ENCODE assay signal across 37 cellular contexts in genomic region chr7:123004931-123005330, GRCh38. TPM values are rescaled to one million over a fixed set of nuclear protein-coding genes. Genes with fewer than 3 reads are reported as not detected.
DNase-seq lines count a peak whose midpoint lies in the region; ATAC-seq and TF ChIP-seq lines count a peak whose summit lies in the region.
"Had no signal": no experiment of that assay in that cellular context is flagged by ENCODE, and none has a peak within 500 bp of the region (broad histone marks: within the 10 kb centered on the region; RNA-seq: fewer than 3 reads in every experiment).

No MANE protein-coding gene starts in this region.

- in situ Hi-C loops in astrocyte of the spinal cord (cut with HindIII; ENCODE audit: low sequenced_read_pairs): no loop called here

- no peak for TF ChIP-seq CTCF in astrocyte of the spinal cord (IDR thresholded peaks at IDR 0.05; ENCODE audit: low read depth, low read length)
- no peak for TF ChIP-seq CTCF in retinal pigment epithelial cell (conservative IDR thresholded peaks at IDR 0.05; ENCODE audit: low read depth, low read length)

- DNase-seq in HT1080 (ENCODE audit: low read depth) (peak; percentile 66), astrocyte of the spinal cord (ENCODE audit: low read depth, low spot score) (peak; percentile 29), iris pigment epithelial cell (ENCODE audit: low read depth) (peak; percentile 79), retinal pigment epithelial cell (ENCODE audit: low read depth) (peak; percentile 2)
- DNase-seq: activated CD4-positive, alpha-beta memory T cell treated with anti-CD3 and anti-CD28 coated beads, Interleukin-2, amount 10 ng/mL, durations not matched to agents 7 days and 5 days; activated CD4-positive, alpha-beta T cell treated with anti-CD3 and anti-CD28 coated beads for 1 hour; activated CD8-positive, alpha-beta memory T cell treated with anti-CD3 and anti-CD28 coated beads, Interleukin-2, amount 50 U/mL, for 48 hours; activated naive CD4-positive, alpha-beta T cell treated with anti-CD3 and anti-CD28 coated beads, Interleukin-2, amount 50 U/mL, for 16 hours; amygdala; BE2C; CD8-positive, alpha-beta memory T cell; cortex of kidney; EL; NCI-H1417; NCI-H2029; NCI-H526 treated with DMSO at 0.1 percent for 48 hours; nephron progenitor cell; NK-92 treated with Interleukin-12 subunit alpha and Interleukin-12 subunit beta, amount 100 ng/mL, for 24 hours; pancreas; PC-9; Right ventricle myocardium superior; stimulated activated CD4-positive, alpha-beta T cell treated with anti-CD3 and anti-CD28 coated beads, Interleukin-1b, Interleukin-23, amount 100 ng/mL, for 48 hours; stimulated activated naive CD8-positive, alpha-beta T cell treated with anti-CD3 and anti-CD28 coated beads, Interleukin-15, Interleukin-2, amounts not matched to agents 100 U/mL and 50 U/mL, for 24 hours had no signal

- no peak overlapping the region for H3K4me3 ChIP-seq in astrocyte of the spinal cord (ENCODE audit: low read depth, low read length)
- H3K4me3 ChIP-seq in retinal pigment epithelial cell (ENCODE audit: low read length): no peak overlapping the region
- H3K4me3 ChIP-seq: hepatocyte, pancreas, PC-9, right atrium auricular region, vagina had no signal

- no peak for ATAC-seq in GM21515 (IDR thresholded peaks at IDR 0.05; ENCODE audit: unreplicated experiment)
- no peak for ATAC-seq in GM21423 (IDR thresholded peaks at IDR 0.05; ENCODE audit: unreplicated experiment)
- ATAC-seq in HG03457 (IDR thresholded peaks at IDR 0.05; ENCODE audit: unreplicated experiment): no peak
- no peak for ATAC-seq in HG02981 (IDR thresholded peaks at IDR 0.05; ENCODE audit: unreplicated experiment)
- ATAC-seq: esophagus mucosa; HepG2; pancreas; SK-N-SH treated with all-trans-retinoic acid at 6 μM for 48 hours; stimulated activated naive CD8-positive, alpha-beta T cell treated with anti-CD3 and anti-CD28 coated beads, Interleukin-15, Interleukin-2, amounts not matched to agents 100 U/mL and 50 U/mL, for 24 hours had no signal

RNA-seq across cellular contexts. Expression of gene TAS2R16, which starts 9.4 kb away (rescaled TPM):
- not detected in 2 replicates for total RNA-seq in HT1080 (2014; rRNA removed; shearing (Covaris generic))
- polyA plus RNA-seq in HT1080 (2015; cell fraction: cytosol; rRNA removed): not detected in 2 replicates
- polyA plus RNA-seq in HT1080 (2015; cell fraction: nucleus; rRNA removed): not detected in 2 replicates
- total RNA-seq: A673; activated CD4-positive, alpha-beta memory T cell treated with anti-CD3 and anti-CD28 coated beads, Interleukin-2, amount 10 ng/mL, durations not matched to agents 7 days and 5 days; cardiac septum; CD8-positive, alpha-beta memory T cell; esophagus mucosa; frontal cortex; hepatocyte; HepG2; pancreas; PC-9; right atrium auricular region; Right ventricle myocardium superior; vagina had no signal
- polyA plus RNA-seq: CD8-positive, alpha-beta memory T cell; hepatocyte; HepG2; pancreas; thymus had no signal

Comparison
In these comparisons a context has a peak if more than half of its experiments do, and no peak if none do; other contexts are left out.
1. DNase-seq: peak in every context shown above with its lines; median percentile 79 in iris pigment epithelial cell; 66 in HT1080; 29 in astrocyte of the spinal cord; 2 in retinal pigment epithelial cell.